26 cellular contexts compared by ENCODE assay signal in genomic region chrX:54994099-54994498, GRCh38. TPM values are rescaled to one million over a fixed set of nuclear protein-coding genes. Genes with fewer than 3 reads are reported as not detected.
"Had no signal": no experiment of that assay in that cellular context is flagged by ENCODE, and none has a peak within 500 bp of the region (broad histone marks: within the 10 kb centered on the region; RNA-seq: fewer than 3 reads in every experiment).

Gene PFKFB1, minus strand, starts transcription at chrX:54994188. Its CDS starts 181 bp downstream, at chrX:54994007.

- H3K27me3 ChIP-seq: foreskin keratinocyte, neutrophil, uterus had no signal

- H3K9me3 ChIP-seq: heart right ventricle, left lung, neutrophil, pancreas, prostate gland, thoracic aorta, uterus had no signal

- H3K4me3 ChIP-seq: heart right ventricle, left lung, lung, pancreas, prostate gland, thoracic aorta, uterus had no signal

- H3K36me3 ChIP-seq: heart right ventricle, left lung, neutrophil, pancreas, prostate gland, thoracic aorta, uterus had no signal

- FAIRE-seq: pancreas had no signal

- H3K4me1 ChIP-seq: foreskin keratinocyte, left lung, pancreas, prostate gland, uterus had no signal

- ATAC-seq: esophagus mucosa; foreskin keratinocyte; heart right ventricle; left lung; pancreas; stimulated activated naive CD8-positive, alpha-beta T cell treated with anti-CD3 and anti-CD28 coated beads, Interleukin-15, Interleukin-2, amounts not matched to agents 100 U/mL and 50 U/mL, for 24 hours had no signal

- H3K27ac ChIP-seq: foreskin keratinocyte, heart right ventricle, left lung, neutrophil, prostate gland, thoracic aorta, uterus had no signal

- DNase-seq: activated CD4-positive, alpha-beta memory T cell treated with anti-CD3 and anti-CD28 coated beads for 36 hours; activated CD4-positive, alpha-beta T cell treated with anti-CD3 and anti-CD28 coated beads for 4 hours; activated CD8-positive, alpha-beta memory T cell treated with anti-CD3 and anti-CD28 coated beads, Interleukin-2, amount 50 U/mL, for 4 hours; activated effector memory CD4-positive, alpha-beta T cell treated with anti-CD3 and anti-CD28 coated beads, Interleukin-2, amount 50 U/mL, for 16 hours; activated naive CD4-positive, alpha-beta T cell treated with anti-CD3 and anti-CD28 coated beads for 36 hours; activated naive CD8-positive, alpha-beta T cell treated with anti-CD3 and anti-CD28 coated beads for 36 hours; activated T-cell treated with anti-CD3 and anti-CD28 coated beads, Interleukin-2, amount 50 U/mL, for 1 hour; caudate nucleus; cortex of kidney; endodermal cell; foreskin keratinocyte; heart right ventricle; kidney glomerular epithelial cell; left lung; mesendoderm; pancreas; stimulated activated CD4-positive, alpha-beta T cell treated with anti-CD3 and anti-CD28 coated beads, Interleukin-2, amount 100 ng/mL, for 48 hours; stimulated activated naive CD8-positive, alpha-beta T cell treated with anti-CD3 and anti-CD28 coated beads, Interleukin-15, Interleukin-2, amounts not matched to agents 100 U/mL and 50 U/mL, for 24 hours; trophoblast cell; uterus had no signal

RNA-seq across cellular contexts. Expression of gene PFKFB1, which starts in this region (rescaled TPM):
- total RNA-seq: glomerular endothelial cell, thoracic aorta, uterus had no signal
